Comparison of ENCODE assay signal across 1 cellular context in genomic region chr17:82097187-82097918, GRCh38.
TF ChIP-seq lines count a peak whose summit lies in the region.

No MANE protein-coding gene starts in this region.

TF ChIP-seq in K562, 482 proteins besides CTCF, POLR2A, EP300 and RAD21 (continued from another document and continues in another):
- TF ChIP-seq TFE3 (CRISPR knock-in tag; IDR thresholded peaks at IDR 0.05) (no peak), NFIX (CRISPR knock-in tag; IDR thresholded peaks at IDR 0.05; ENCODE audit: low read depth) (no peak), ZBTB2 (IDR thresholded peaks at IDR 0.05) (no peak), ZSCAN32 (CRISPR knock-in tag; IDR thresholded peaks at IDR 0.05) (no peak), POLR2AphosphoS5 (IDR thresholded peaks at IDR 0.05; ENCODE audit: control insufficient read depth, insufficient read depth, low read depth, low read length) (peak; percentile 24), NCOA4 (IDR thresholded peaks at IDR 0.05; ENCODE audit: partially characterized antibody) (no peak), MAFK (IDR thresholded peaks at IDR 0.05; ENCODE audit: low read length) (no peak), YY1 (IDR thresholded peaks at IDR 0.05; ENCODE audit: borderline replicate concordance in 1 of 3, control insufficient read depth in 1 of 3, extremely low read depth in 1 of 3, insufficient read depth in 3 of 3, insufficient read length in 1 of 3, insufficient replicate concordance in 2 of 3, low read depth in 1 of 3, low read length in 2 of 3) (peak in 1 of 3 experiments; percentile 27), JUN (IDR thresholded peaks at IDR 0.05; ENCODE audit: borderline replicate concordance, low read depth, low read length) (no peak), JUN (CRISPR knock-in tag; IDR thresholded peaks at IDR 0.05; ENCODE audit: borderline replicate concordance) (no peak), GABPB1 (CRISPR knock-in tag; IDR thresholded peaks at IDR 0.05) (peak; percentile 38; the same call in 1 of the 2 replicates), MEF2A (IDR thresholded peaks at IDR 0.05; ENCODE audit: control insufficient read depth, low read depth, low read length) (no peak), ZBTB17 (CRISPR knock-in tag; IDR thresholded peaks at IDR 0.05) (no peak), RBM15 (IDR thresholded peaks at IDR 0.05; ENCODE audit: insufficient read depth, low read length) (no peak), ZNF316 (IDR thresholded peaks at IDR 0.05) (no peak), PRDM10 (IDR thresholded peaks at IDR 0.05; ENCODE audit: partially characterized antibody) (peak; percentile 73), PTBP1 (IDR thresholded peaks at IDR 0.05; ENCODE audit: low read depth, low read length) (peak; percentile 24; the same call in 1 of the 2 replicates), SP1 (CRISPR knock-in tag; IDR thresholded peaks at IDR 0.05) (no peak; the same call in 1 of the 2 replicates), CTBP1 (IDR thresholded peaks at IDR 0.05; ENCODE audit: borderline replicate concordance) (peak; percentile 59; the same call in 1 of the 2 replicates), BCOR (IDR thresholded peaks at IDR 0.05) (no peak), TAL1 (IDR thresholded peaks at IDR 0.05) (no peak), ZNF133 (CRISPR knock-in tag; IDR thresholded peaks at IDR 0.05) (no peak), KDM5B (IDR thresholded peaks at IDR 0.05; ENCODE audit: insufficient replicate concordance, low read depth, low read length) (peak; percentile 41), ZNF23 (CRISPR knock-in tag; IDR thresholded peaks at IDR 0.05) (no peak), TRIM25 (IDR thresholded peaks at IDR 0.05; ENCODE audit: borderline replicate concordance) (no peak), POLR3A (IDR thresholded peaks at IDR 0.05; ENCODE audit: borderline replicate concordance, extremely low read depth, insufficient read depth, insufficient read length) (no peak), ETV5 (CRISPR knock-in tag; IDR thresholded peaks at IDR 0.05; ENCODE audit: low read depth) (no peak), KAT8 (IDR thresholded peaks at IDR 0.05; ENCODE audit: low read depth) (no peak), ZNF764 (CRISPR knock-in tag; IDR thresholded peaks at IDR 0.05; ENCODE audit: low read depth) (no peak), RUNX1 (IDR thresholded peaks at IDR 0.05; ENCODE audit: low read depth) (no peak), GTF3C2 (IDR thresholded peaks at IDR 0.05; ENCODE audit: borderline replicate concordance, extremely low read depth, insufficient read length) (no peak), ZNF311 (CRISPR knock-in tag; IDR thresholded peaks at IDR 0.05) (no peak), CBX5 (IDR thresholded peaks at IDR 0.05; ENCODE audit: borderline replicate concordance, low read depth) (no peak), MXI1 (IDR thresholded peaks at IDR 0.05; ENCODE audit: low read depth, low read length) (0 out of 2 replicates have a peak, but pooled peaks have one; percentile 16), SREBF1 (IDR thresholded peaks at IDR 0.05; ENCODE audit: borderline replicate concordance, low read depth, low read length) (no peak), MCM5 (IDR thresholded peaks at IDR 0.05; ENCODE audit: low read depth) (no peak), HSF4 (CRISPR knock-in tag; IDR thresholded peaks at IDR 0.05; ENCODE audit: borderline replicate concordance) (no peak)
- TF ChIP-seq, protein P1, sequence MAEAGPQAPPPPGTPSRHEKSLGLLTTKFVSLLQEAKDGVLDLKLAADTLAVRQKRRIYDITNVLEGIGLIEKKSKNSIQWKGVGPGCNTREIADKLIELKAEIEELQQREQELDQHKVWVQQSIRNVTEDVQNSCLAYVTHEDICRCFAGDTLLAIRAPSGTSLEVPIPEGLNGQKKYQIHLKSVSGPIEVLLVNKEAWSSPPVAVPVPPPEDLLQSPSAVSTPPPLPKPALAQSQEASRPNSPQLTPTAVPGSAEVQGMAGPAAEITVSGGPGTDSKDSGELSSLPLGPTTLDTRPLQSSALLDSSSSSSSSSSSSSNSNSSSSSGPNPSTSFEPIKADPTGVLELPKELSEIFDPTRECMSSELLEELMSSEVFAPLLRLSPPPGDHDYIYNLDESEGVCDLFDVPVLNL (CRISPR knock-in tag; IDR thresholded peaks at IDR 0.05; ENCODE audit: low read depth) = no peak
- TF ChIP-seq, protein P2, sequence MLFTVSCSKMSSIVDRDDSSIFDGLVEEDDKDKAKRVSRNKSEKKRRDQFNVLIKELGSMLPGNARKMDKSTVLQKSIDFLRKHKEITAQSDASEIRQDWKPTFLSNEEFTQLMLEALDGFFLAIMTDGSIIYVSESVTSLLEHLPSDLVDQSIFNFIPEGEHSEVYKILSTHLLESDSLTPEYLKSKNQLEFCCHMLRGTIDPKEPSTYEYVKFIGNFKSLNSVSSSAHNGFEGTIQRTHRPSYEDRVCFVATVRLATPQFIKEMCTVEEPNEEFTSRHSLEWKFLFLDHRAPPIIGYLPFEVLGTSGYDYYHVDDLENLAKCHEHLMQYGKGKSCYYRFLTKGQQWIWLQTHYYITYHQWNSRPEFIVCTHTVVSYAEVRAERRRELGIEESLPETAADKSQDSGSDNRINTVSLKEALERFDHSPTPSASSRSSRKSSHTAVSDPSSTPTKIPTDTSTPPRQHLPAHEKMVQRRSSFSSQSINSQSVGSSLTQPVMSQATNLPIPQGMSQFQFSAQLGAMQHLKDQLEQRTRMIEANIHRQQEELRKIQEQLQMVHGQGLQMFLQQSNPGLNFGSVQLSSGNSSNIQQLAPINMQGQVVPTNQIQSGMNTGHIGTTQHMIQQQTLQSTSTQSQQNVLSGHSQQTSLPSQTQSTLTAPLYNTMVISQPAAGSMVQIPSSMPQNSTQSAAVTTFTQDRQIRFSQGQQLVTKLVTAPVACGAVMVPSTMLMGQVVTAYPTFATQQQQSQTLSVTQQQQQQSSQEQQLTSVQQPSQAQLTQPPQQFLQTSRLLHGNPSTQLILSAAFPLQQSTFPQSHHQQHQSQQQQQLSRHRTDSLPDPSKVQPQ (CRISPR knock-in tag; IDR thresholded peaks at IDR 0.05; ENCODE audit: borderline replicate concordance) = no peak
- TF ChIP-seq, protein P3, sequence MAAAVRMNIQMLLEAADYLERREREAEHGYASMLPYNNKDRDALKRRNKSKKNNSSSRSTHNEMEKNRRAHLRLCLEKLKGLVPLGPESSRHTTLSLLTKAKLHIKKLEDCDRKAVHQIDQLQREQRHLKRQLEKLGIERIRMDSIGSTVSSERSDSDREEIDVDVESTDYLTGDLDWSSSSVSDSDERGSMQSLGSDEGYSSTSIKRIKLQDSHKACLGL (CRISPR knock-in tag; IDR thresholded peaks at IDR 0.05; ENCODE audit: borderline replicate concordance, poor library complexity, severe bottlenecking) = no peak
- TF ChIP-seq, protein P4, sequence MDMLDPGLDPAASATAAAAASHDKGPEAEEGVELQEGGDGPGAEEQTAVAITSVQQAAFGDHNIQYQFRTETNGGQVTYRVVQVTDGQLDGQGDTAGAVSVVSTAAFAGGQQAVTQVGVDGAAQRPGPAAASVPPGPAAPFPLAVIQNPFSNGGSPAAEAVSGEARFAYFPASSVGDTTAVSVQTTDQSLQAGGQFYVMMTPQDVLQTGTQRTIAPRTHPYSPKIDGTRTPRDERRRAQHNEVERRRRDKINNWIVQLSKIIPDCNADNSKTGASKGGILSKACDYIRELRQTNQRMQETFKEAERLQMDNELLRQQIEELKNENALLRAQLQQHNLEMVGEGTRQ (CRISPR knock-in tag; IDR thresholded peaks at IDR 0.05) = 0 out of 2 replicates have a peak, but pooled peaks have one; percentile 14
- TF ChIP-seq, protein P5, sequence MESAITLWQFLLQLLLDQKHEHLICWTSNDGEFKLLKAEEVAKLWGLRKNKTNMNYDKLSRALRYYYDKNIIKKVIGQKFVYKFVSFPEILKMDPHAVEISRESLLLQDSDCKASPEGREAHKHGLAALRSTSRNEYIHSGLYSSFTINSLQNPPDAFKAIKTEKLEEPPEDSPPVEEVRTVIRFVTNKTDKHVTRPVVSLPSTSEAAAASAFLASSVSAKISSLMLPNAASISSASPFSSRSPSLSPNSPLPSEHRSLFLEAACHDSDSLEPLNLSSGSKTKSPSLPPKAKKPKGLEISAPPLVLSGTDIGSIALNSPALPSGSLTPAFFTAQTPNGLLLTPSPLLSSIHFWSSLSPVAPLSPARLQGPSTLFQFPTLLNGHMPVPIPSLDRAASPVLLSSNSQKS (CRISPR knock-in tag; IDR thresholded peaks at IDR 0.05) = no peak
- TF ChIP-seq, protein P6, sequence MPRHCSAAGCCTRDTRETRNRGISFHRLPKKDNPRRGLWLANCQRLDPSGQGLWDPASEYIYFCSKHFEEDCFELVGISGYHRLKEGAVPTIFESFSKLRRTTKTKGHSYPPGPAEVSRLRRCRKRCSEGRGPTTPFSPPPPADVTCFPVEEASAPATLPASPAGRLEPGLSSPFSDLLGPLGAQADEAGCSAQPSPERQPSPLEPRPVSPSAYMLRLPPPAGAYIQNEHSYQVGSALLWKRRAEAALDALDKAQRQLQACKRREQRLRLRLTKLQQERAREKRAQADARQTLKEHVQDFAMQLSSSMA (CRISPR knock-in tag; IDR thresholded peaks at IDR 0.05) = 0 out of 2 replicates have a peak, but pooled peaks have one; percentile 8
